ENCODE assay signal across 1 cellular context in genomic region chr11:44727373-44728084, GRCh38.
TF ChIP-seq lines count a peak whose summit lies in the region.

No MANE protein-coding gene starts in this region.

TF ChIP-seq in K562, 482 proteins besides CTCF, POLR2A, EP300 and RAD21 (continued from another document and continues in another):
- TF ChIP-seq, protein P1, sequence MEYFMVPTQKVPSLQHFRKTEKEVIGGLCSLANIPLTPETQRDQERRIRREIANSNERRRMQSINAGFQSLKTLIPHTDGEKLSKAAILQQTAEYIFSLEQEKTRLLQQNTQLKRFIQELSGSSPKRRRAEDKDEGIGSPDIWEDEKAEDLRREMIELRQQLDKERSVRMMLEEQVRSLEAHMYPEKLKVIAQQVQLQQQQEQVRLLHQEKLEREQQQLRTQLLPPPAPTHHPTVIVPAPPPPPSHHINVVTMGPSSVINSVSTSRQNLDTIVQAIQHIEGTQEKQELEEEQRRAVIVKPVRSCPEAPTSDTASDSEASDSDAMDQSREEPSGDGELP (CRISPR knock-in tag; IDR thresholded peaks at IDR 0.05; ENCODE audit: borderline replicate concordance): peak; percentile 39; the same call in 1 of the 2 replicates
- TF ChIP-seq CEBPZ (IDR thresholded peaks at IDR 0.05; ENCODE audit: borderline replicate concordance, low read depth, low read length): no peak
- TF ChIP-seq BCOR (IDR thresholded peaks at IDR 0.05): 0 out of 2 replicates have a peak, but pooled peaks have one; percentile 26
- TF ChIP-seq XRCC5 (IDR thresholded peaks at IDR 0.05; ENCODE audit: low read depth, low read length): peak; percentile 52; the same call in 1 of the 2 replicates
- 0 out of 4 replicates have a peak, but pooled peaks of 1 of the 2 experiments have one; percentile 19 for TF ChIP-seq TEAD1 (CRISPR knock-in tag; IDR thresholded peaks at IDR 0.05)
- no peak for TF ChIP-seq ZNF444 (CRISPR knock-in tag; IDR thresholded peaks at IDR 0.05)
- no peak for TF ChIP-seq CBFA2T2 (conservative IDR thresholded peaks at IDR 0.05)
- no peak for TF ChIP-seq PCBP1 (IDR thresholded peaks at IDR 0.05; ENCODE audit: low read depth, low read length, poor library complexity, severe bottlenecking)
- no peak for TF ChIP-seq HNRNPL (IDR thresholded peaks at IDR 0.05; ENCODE audit: low read depth, low read length)
- TF ChIP-seq TOE1 (IDR thresholded peaks at IDR 0.05; ENCODE audit: borderline replicate concordance): no peak
- TF ChIP-seq TOE1 (CRISPR knock-in tag; IDR thresholded peaks at IDR 0.05; ENCODE audit: borderline replicate concordance, low read depth): no peak
- peak in 1 of 2 experiments; percentile 67 for TF ChIP-seq E2F6 (IDR thresholded peaks at IDR 0.05; ENCODE audit: borderline replicate concordance in 1 of 2, extremely low read depth in 1 of 2, insufficient read depth in 1 of 2, insufficient read length in 1 of 2, low read depth in 1 of 2, low read length in 1 of 2, poor library complexity in 1 of 2, severe bottlenecking in 1 of 2)
- TF ChIP-seq, protein P2, sequence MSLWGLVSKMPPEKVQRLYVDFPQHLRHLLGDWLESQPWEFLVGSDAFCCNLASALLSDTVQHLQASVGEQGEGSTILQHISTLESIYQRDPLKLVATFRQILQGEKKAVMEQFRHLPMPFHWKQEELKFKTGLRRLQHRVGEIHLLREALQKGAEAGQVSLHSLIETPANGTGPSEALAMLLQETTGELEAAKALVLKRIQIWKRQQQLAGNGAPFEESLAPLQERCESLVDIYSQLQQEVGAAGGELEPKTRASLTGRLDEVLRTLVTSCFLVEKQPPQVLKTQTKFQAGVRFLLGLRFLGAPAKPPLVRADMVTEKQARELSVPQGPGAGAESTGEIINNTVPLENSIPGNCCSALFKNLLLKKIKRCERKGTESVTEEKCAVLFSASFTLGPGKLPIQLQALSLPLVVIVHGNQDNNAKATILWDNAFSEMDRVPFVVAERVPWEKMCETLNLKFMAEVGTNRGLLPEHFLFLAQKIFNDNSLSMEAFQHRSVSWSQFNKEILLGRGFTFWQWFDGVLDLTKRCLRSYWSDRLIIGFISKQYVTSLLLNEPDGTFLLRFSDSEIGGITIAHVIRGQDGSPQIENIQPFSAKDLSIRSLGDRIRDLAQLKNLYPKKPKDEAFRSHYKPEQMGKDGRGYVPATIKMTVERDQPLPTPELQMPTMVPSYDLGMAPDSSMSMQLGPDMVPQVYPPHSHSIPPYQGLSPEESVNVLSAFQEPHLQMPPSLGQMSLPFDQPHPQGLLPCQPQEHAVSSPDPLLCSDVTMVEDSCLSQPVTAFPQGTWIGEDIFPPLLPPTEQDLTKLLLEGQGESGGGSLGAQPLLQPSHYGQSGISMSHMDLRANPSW (CRISPR knock-in tag; IDR thresholded peaks at IDR 0.05): no peak
- TF ChIP-seq, protein P3, sequence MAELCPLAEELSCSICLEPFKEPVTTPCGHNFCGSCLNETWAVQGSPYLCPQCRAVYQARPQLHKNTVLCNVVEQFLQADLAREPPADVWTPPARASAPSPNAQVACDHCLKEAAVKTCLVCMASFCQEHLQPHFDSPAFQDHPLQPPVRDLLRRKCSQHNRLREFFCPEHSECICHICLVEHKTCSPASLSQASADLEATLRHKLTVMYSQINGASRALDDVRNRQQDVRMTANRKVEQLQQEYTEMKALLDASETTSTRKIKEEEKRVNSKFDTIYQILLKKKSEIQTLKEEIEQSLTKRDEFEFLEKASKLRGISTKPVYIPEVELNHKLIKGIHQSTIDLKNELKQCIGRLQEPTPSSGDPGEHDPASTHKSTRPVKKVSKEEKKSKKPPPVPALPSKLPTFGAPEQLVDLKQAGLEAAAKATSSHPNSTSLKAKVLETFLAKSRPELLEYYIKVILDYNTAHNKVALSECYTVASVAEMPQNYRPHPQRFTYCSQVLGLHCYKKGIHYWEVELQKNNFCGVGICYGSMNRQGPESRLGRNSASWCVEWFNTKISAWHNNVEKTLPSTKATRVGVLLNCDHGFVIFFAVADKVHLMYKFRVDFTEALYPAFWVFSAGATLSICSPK (IDR thresholded peaks at IDR 0.05; ENCODE audit: borderline replicate concordance): no peak
- no peak for TF ChIP-seq CGGBP1 (CRISPR knock-in tag; IDR thresholded peaks at IDR 0.05)
- no peak for TF ChIP-seq HINFP (tag; conservative IDR thresholded peaks at IDR 0.05; ENCODE audit: low read depth)
- TF ChIP-seq ZNF217 (CRISPR knock-in tag; IDR thresholded peaks at IDR 0.05): no peak
- 0 out of 2 replicates have a peak, but pooled peaks have one; percentile 40 for TF ChIP-seq VEZF1 (CRISPR knock-in tag; IDR thresholded peaks at IDR 0.05)
- TF ChIP-seq MAZ (CRISPR knock-in tag; conservative IDR thresholded peaks at IDR 0.05 in 1 of 2, IDR thresholded peaks at IDR 0.05 in 1 of 2): peak in 1 of 2 experiments; percentile 55; a peak in 2 of 4 replicates
- TF ChIP-seq SMC3 (conservative IDR thresholded peaks at IDR 0.05; ENCODE audit: insufficient read depth, low read depth, low read length): peak; percentile 78; the same call in 1 of the 2 replicates
- no peak for TF ChIP-seq CEBPG (CRISPR knock-in tag; IDR thresholded peaks at IDR 0.05)
- TF ChIP-seq CEBPG (tag; conservative IDR thresholded peaks at IDR 0.05 in 1 of 2, IDR thresholded peaks at IDR 0.05 in 1 of 2): no peak
- TF ChIP-seq SP2 (IDR thresholded peaks at IDR 0.05; ENCODE audit: extremely low read depth, low read depth, low read length, poor library complexity, severe bottlenecking): no peak
- TF ChIP-seq CXXC5 (CRISPR knock-in tag; IDR thresholded peaks at IDR 0.05): peak; percentile 56
- 0 out of 2 replicates have a peak, but pooled peaks have one; percentile 20 for TF ChIP-seq GABPA (tag; conservative IDR thresholded peaks at IDR 0.05; ENCODE audit: low read depth)
- TF ChIP-seq ZNF507 (tag; conservative IDR thresholded peaks at IDR 0.05): no peak
- TF ChIP-seq KLF13 (tag; IDR thresholded peaks at IDR 0.05; ENCODE audit: borderline replicate concordance, low read depth): no peak
- TF ChIP-seq ZNF586 (CRISPR knock-in tag; conservative IDR thresholded peaks at IDR 0.05): no peak
- no peak for TF ChIP-seq ZFP1 (CRISPR knock-in tag; IDR thresholded peaks at IDR 0.05)
- no peak for TF ChIP-seq RBM39 (optimal IDR thresholded peaks at IDR 0.05; ENCODE audit: low read depth, low read length)
- TF ChIP-seq BHLHE40 (IDR thresholded peaks at IDR 0.05; ENCODE audit: low read length): peak; percentile 25; the same call in 1 of the 2 replicates
- TF ChIP-seq, protein P4, sequence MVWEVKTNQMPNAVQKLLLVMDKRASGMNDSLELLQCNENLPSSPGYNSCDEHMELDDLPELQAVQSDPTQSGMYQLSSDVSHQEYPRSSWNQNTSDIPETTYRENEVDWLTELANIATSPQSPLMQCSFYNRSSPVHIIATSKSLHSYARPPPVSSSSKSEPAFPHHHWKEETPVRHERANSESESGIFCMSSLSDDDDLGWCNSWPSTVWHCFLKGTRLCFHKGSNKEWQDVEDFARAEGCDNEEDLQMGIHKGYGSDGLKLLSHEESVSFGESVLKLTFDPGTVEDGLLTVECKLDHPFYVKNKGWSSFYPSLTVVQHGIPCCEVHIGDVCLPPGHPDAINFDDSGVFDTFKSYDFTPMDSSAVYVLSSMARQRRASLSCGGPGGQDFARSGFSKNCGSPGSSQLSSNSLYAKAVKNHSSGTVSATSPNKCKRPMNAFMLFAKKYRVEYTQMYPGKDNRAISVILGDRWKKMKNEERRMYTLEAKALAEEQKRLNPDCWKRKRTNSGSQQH (CRISPR knock-in tag; IDR thresholded peaks at IDR 0.05): no peak
- no peak for TF ChIP-seq ZNF830 (CRISPR knock-in tag; IDR thresholded peaks at IDR 0.05)
- no peak for TF ChIP-seq CBX5 (IDR thresholded peaks at IDR 0.05; ENCODE audit: borderline replicate concordance, low read depth)
- TF ChIP-seq BDP1 (IDR thresholded peaks at IDR 0.05; ENCODE audit: insufficient read depth, insufficient read length): no peak
- TF ChIP-seq, protein P5, sequence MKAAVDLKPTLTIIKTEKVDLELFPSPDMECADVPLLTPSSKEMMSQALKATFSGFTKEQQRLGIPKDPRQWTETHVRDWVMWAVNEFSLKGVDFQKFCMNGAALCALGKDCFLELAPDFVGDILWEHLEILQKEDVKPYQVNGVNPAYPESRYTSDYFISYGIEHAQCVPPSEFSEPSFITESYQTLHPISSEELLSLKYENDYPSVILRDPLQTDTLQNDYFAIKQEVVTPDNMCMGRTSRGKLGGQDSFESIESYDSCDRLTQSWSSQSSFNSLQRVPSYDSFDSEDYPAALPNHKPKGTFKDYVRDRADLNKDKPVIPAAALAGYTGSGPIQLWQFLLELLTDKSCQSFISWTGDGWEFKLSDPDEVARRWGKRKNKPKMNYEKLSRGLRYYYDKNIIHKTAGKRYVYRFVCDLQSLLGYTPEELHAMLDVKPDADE (conservative IDR thresholded peaks at IDR 0.05; ENCODE audit: control insufficient read depth, low read depth, low read length): no peak
- TF ChIP-seq KAT8 (IDR thresholded peaks at IDR 0.05; ENCODE audit: low read depth): no peak
- TF ChIP-seq MTA1 (IDR thresholded peaks at IDR 0.05; ENCODE audit: borderline replicate concordance): no peak
- TF ChIP-seq MCM7 (IDR thresholded peaks at IDR 0.05): no peak
- TF ChIP-seq KDM2B (CRISPR knock-in tag; IDR thresholded peaks at IDR 0.05): peak; percentile 91
- TF ChIP-seq U2AF2 (optimal IDR thresholded peaks at IDR 0.05; ENCODE audit: low read depth, low read length): no peak
- no peak for TF ChIP-seq EWSR1 (IDR thresholded peaks at IDR 0.05; ENCODE audit: borderline replicate concordance, low read depth, partially characterized antibody)
- peak; percentile 75 for TF ChIP-seq RB1 (IDR thresholded peaks at IDR 0.05; ENCODE audit: low read depth)
- TF ChIP-seq ELK3 (CRISPR knock-in tag; IDR thresholded peaks at IDR 0.05): no peak
- no peak for TF ChIP-seq MEF2D (tag; conservative IDR thresholded peaks at IDR 0.05; ENCODE audit: low read depth)
- no peak for TF ChIP-seq ZNF253 (CRISPR knock-in tag; conservative IDR thresholded peaks at IDR 0.05)
